Comparison of ENCODE assay signal across 8 cellular contexts in genomic region chr2:151410485-151410833, GRCh38. TPM values are rescaled to one million over a fixed set of nuclear protein-coding genes. Genes with fewer than 3 reads are reported as not detected.
DNase-seq lines count a peak whose midpoint lies in the region; ATAC-seq and TF ChIP-seq lines count a peak whose summit lies in the region.

No MANE protein-coding gene starts in this region.

- H3K4me3 ChIP-seq in AG10803 (ENCODE audit: low read length): peak overlapping the region; percentile 98
- H3K4me3 ChIP-seq in heart right ventricle: peak overlapping the region; percentile 83 to 100 (median 94)
- peak overlapping the region; percentile 68 to 98 (median 92) for H3K4me3 ChIP-seq in sigmoid colon

- no peaks in the 10 kb centered on the region for H3K27me3 ChIP-seq in heart right ventricle
- H3K27me3 ChIP-seq in sigmoid colon: no peaks in the 10 kb centered on the region

- peak overlapping the region; percentile 81 to 99 (median 90) for H3K27ac ChIP-seq in heart right ventricle
- H3K27ac ChIP-seq in sigmoid colon: peak overlapping the region; percentile 87 to 94 (median 91)

- WGBS in heart right ventricle, 2 donors: 0 to 1% methylated on average over 21 of the region's 21 CpGs
- 1% methylated on average over 21 of the region's 21 CpGs for WGBS in sigmoid colon, 2 donors

- intact Hi-C loops in heart right ventricle (cut with DNase I) (loop anchor here in 8 of 10 donors (5.0 to 10.0 kb wide), 4 partner anchors 123 to 1823 kb away; partner anchors contain the start of genes NMI (in 4 of the 8), RBM43 (in 4 of the 8) and MMADHC (in 1 of the 8)), sigmoid colon (cut with DNase I) (loop anchor here (5.0 kb wide), 1 partner anchor 148 kb away; the partner anchor contains the start of gene RBM43)

- H3K36me3 ChIP-seq in heart right ventricle: peaks cover 0 to 43% (median 0%) of the 10 kb centered on the region in 9 donors
- H3K36me3 ChIP-seq in sigmoid colon: peaks cover 0 to 36% (median 14%) of the 10 kb centered on the region in 4 donors

- no peak for TF ChIP-seq POLR2A in sigmoid colon (IDR thresholded peaks at IDR 0.05)

- TF ChIP-seq CTCF in AG10803 (conservative IDR thresholded peaks at IDR 0.05; ENCODE audit: low read length): no peak
- no peak for TF ChIP-seq CTCF in heart right ventricle (IDR thresholded peaks at IDR 0.05)
- no peak for TF ChIP-seq CTCF in sigmoid colon (IDR thresholded peaks at IDR 0.05)

- no peak for DNase-seq in AG10803 (ENCODE audit: low read depth)
- peak; percentile 61 for DNase-seq in OCI-M1 (lab: John Stamatoyannopoulos, UW)
- peak in 3 of 4 experiments; percentile 20 to 39 (median 29) for DNase-seq in activated naive CD4-positive, alpha-beta T cell (lab: John Stamatoyannopoulos, UW)
- DNase-seq in heart right ventricle: no peak
- no peak for DNase-seq in sigmoid colon
- no peak for DNase-seq in SW 1271 (lab: John Stamatoyannopoulos, UW)

- TF ChIP-seq EP300 in sigmoid colon (IDR thresholded peaks at IDR 0.05): no peak

- peaks cover 0 to 22% (median 12%) of the 10 kb centered on the region in 9 donors for H3K4me1 ChIP-seq in heart right ventricle
- peaks cover 0 to 23% (median 17%) of the 10 kb centered on the region in 4 donors for H3K4me1 ChIP-seq in sigmoid colon

- H3K9me3 ChIP-seq in heart right ventricle (no peaks in the 10 kb centered on the region), sigmoid colon (no peaks in the 10 kb centered on the region)

- ATAC-seq in GM18909 (IDR thresholded peaks at IDR 0.05; ENCODE audit: poor library complexity, unreplicated experiment) (peak; percentile 43), HG03175 (IDR thresholded peaks at IDR 0.05; ENCODE audit: unreplicated experiment) (peak; percentile 39), heart right ventricle (peak in 6 of 8 donors; percentile 2 to 33 (median 11))

RNA-seq across cellular contexts. Expression of gene RIF1, which starts 0.8 kb away (rescaled TPM):
- total RNA-seq in heart right ventricle: 10 to 100 TPM; 11.7 to 19.3 (median 15.8) TPM
- polyA plus RNA-seq in heart right ventricle: 1 to 10 TPM; 2.0 to 3.9 TPM
- total RNA-seq in sigmoid colon: 10 to 100 TPM; 31.3 to 38.2 (median 32.9) TPM
- polyA plus RNA-seq in sigmoid colon: 1 to 10 TPM; 1.8 to 5.6 (median 1.8) TPM

RNA-seq across cellular contexts. Expression of gene TNFAIP6, which starts 53.1 kb away (rescaled TPM):
- total RNA-seq in heart right ventricle: 1 to 10 TPM in 9 of 10 donors, under 1 TPM in 1; 0.98 to 6.6 (median 2.0) TPM
- polyA plus RNA-seq in heart right ventricle: 1 to 10 TPM; 2.6 to 5.1 TPM
- total RNA-seq in sigmoid colon: 1 to 10 TPM; 3.6 to 4.9 (median 4.0) TPM
- 1 to 10 TPM in 2 of 3 donors, under 1 TPM in 1; 0.87 to 4.2 (median 1.4) TPM for polyA plus RNA-seq in sigmoid colon

Comparison
In these comparisons a context has a peak if more than half of its experiments do, and no peak if none do; other contexts are left out.
1. DNase-seq: peak in OCI-M1 (single experiment) and activated naive CD4-positive, alpha-beta T cell (3 of 4); none in AG10803 (single experiment), heart right ventricle (0 of 2), sigmoid colon (single experiment) and SW 1271 (0 of 2).
2. Peak in every context shown above with its lines, with median percentiles within 50 percentile points of each other: H3K4me3 ChIP-seq and ATAC-seq.